Comparison of ENCODE assay signal across 4 cellular contexts in genomic region chr2:47120424-47120823, GRCh38. TPM values are rescaled to one million over a fixed set of nuclear protein-coding genes. Genes with fewer than 3 reads are reported as not detected.
"Had no signal": no experiment of that assay in that cellular context is flagged by ENCODE, and none has a peak within 500 bp of the region (broad histone marks: within the 10 kb centered on the region; RNA-seq: fewer than 3 reads in every experiment).

No MANE protein-coding gene starts in this region.

RNA-seq across cellular contexts. Expression of gene STPG4, which starts 34.7 kb away (rescaled TPM):
- total RNA-seq: NCI-H460, Right ventricle myocardium superior, SJSA1 had no signal
- polyA plus RNA-seq: IgD-negative memory B cell had no signal
